8 cellular contexts compared by ENCODE assay signal in the genomic region with DNA sequence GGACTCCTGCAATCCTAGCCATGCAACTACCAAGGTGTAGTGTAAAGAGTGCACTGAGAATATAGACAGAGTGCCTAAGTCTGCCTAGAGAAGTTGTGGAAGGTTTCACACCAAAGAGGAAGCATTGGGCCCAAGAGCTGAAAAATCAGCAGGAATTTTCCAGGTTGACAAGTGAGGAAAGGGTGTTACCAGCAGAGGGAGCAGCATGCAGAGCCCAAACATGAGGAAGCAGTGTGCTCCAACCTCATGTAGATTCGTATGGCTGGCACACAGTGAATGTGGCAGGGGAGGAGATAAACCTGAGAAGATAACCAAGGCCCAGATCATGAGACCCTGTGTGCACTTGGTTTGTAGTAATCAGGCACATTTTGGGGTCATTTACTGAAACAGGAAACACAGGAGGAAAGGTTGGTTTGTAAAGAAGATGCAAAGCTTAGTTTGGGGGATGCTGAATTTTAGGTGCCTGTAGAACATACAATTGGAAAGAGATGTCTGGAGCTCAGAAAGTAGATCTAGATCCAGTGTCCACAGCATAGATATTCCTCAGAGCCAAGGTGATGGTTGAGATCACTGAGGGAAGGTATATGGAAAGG. TPM values are rescaled to one million over a fixed set of nuclear protein-coding genes. Genes with fewer than 3 reads are reported as not detected.
DNase-seq lines count a peak whose midpoint lies in the region; ATAC-seq and TF ChIP-seq lines count a peak whose summit lies in the region.

No MANE protein-coding gene starts in this region.

- no peaks in the 10 kb centered on the region for H3K9me3 Mint-ChIP-seq in activated naive CD8-positive, alpha-beta T cell treated with anti-CD3 and anti-CD28 coated beads for 36 hours

- H3K4me3 ChIP-seq in HFF-Myc (replicated peaks; ENCODE audit: low read depth, low read length): no peak overlapping the region

- H3K4me1 Mint-ChIP-seq in activated naive CD8-positive, alpha-beta T cell treated with anti-CD3 and anti-CD28 coated beads for 36 hours: no peaks in the 10 kb centered on the region

- H3K36me3 Mint-ChIP-seq in activated naive CD8-positive, alpha-beta T cell treated with anti-CD3 and anti-CD28 coated beads for 36 hours: no peaks in the 10 kb centered on the region

- H3K27ac Mint-ChIP-seq in activated naive CD8-positive, alpha-beta T cell treated with anti-CD3 and anti-CD28 coated beads for 36 hours: no peak overlapping the region

- intact Hi-C loops in Right ventricle myocardium superior (cut with DNase I): no loop called here

- peak; percentile 50 for DNase-seq in COLO829 (ENCODE audit: low spot score)
- peak; percentile 42 for DNase-seq in HFF-Myc (ENCODE audit: extremely low read depth, low read depth)
- DNase-seq in NOMO-1 (lab: John Stamatoyannopoulos, UW; ENCODE audit: unreplicated experiment in 2 of 2): peak; percentile 41 to 42
- peak; percentile 13 for DNase-seq in activated naive CD8-positive, alpha-beta T cell treated with anti-CD3 and anti-CD28 coated beads for 36 hours
- DNase-seq in Right ventricle myocardium superior: no peak
- peak; percentile 20 for DNase-seq in pulmonary artery endothelial cell (ENCODE audit: low read depth, low spot score)

- peak; percentile 80 for TF ChIP-seq CTCF in HFF-Myc (IDR thresholded peaks at IDR 0.05; ENCODE audit: low read depth, low read length, missing control alignments)

- H3K27me3 Mint-ChIP-seq in activated naive CD8-positive, alpha-beta T cell treated with anti-CD3 and anti-CD28 coated beads for 36 hours: no peaks in the 10 kb centered on the region

- H3K4me3 Mint-ChIP-seq in activated naive CD8-positive, alpha-beta T cell treated with anti-CD3 and anti-CD28 coated beads for 36 hours: no peak overlapping the region

- peak; percentile 71 for ATAC-seq in Right ventricle myocardium superior (ENCODE audit: poor library complexity)
- no peak for ATAC-seq in GM18867 (IDR thresholded peaks at IDR 0.05; ENCODE audit: unreplicated experiment)
- no peak for ATAC-seq in HG03521 (IDR thresholded peaks at IDR 0.05; ENCODE audit: unreplicated experiment)

RNA-seq across cellular contexts. Expression of a gene that starts 1.7 kb away (rescaled TPM):
- total RNA-seq in activated naive CD8-positive, alpha-beta T cell treated with anti-CD3 and anti-CD28 coated beads for 36 hours: not detected
- total RNA-seq in Right ventricle myocardium superior (0.35 TPM), pulmonary artery endothelial cell (0.13 and 0.32 TPM in 2 replicates)

RNA-seq across cellular contexts. Expression of a gene that starts 20.2 kb away (rescaled TPM):
- total RNA-seq in activated naive CD8-positive, alpha-beta T cell treated with anti-CD3 and anti-CD28 coated beads for 36 hours: 10 to 100 TPM; 29.2 to 32.3 TPM
- total RNA-seq in Right ventricle myocardium superior: 75.8 TPM
- 59.2 and 63.5 TPM in 2 replicates for total RNA-seq in pulmonary artery endothelial cell

RNA-seq across cellular contexts. Expression of a gene that starts 34.7 kb away (rescaled TPM):
- 1 to 10 TPM; 3.4 to 3.6 TPM for total RNA-seq in activated naive CD8-positive, alpha-beta T cell treated with anti-CD3 and anti-CD28 coated beads for 36 hours
- total RNA-seq in Right ventricle myocardium superior (11.4 TPM), pulmonary artery endothelial cell (25.6 and 30.3 TPM in 2 replicates)

RNA-seq across cellular contexts. Expression of a gene that starts 42.1 kb away (rescaled TPM):
- total RNA-seq in activated naive CD8-positive, alpha-beta T cell treated with anti-CD3 and anti-CD28 coated beads for 36 hours: 10 to 100 TPM; 44.2 to 47.1 TPM
- 13.9 TPM for total RNA-seq in Right ventricle myocardium superior
- 53.2 and 64.8 TPM in 2 replicates for total RNA-seq in pulmonary artery endothelial cell

RNA-seq across cellular contexts. Expression of a gene that starts 42.2 kb away (rescaled TPM):
- 10 to 100 TPM; 40.3 to 44.3 TPM for total RNA-seq in activated naive CD8-positive, alpha-beta T cell treated with anti-CD3 and anti-CD28 coated beads for 36 hours
- total RNA-seq in Right ventricle myocardium superior (14.1 TPM), pulmonary artery endothelial cell (23.4 and 27.9 TPM in 2 replicates)
